In the genomic region with DNA sequence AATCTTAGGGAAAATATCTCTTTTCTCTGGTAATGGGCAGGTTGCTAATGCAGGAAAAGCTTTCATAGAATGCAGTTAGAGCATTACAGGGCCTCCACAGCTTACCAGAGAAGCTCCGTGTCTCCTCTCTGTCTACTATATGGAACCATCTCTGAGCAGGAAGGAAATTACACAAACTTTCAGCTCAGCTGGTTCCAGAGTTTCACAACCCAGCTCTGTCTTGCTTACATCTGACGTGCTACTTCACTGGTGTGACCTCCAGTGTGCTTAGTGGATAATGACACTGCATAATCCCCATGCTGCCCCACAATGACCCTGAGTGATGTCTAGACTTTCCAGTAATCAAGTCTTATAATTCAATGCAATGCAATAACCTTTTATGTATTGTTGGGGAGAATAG, we compare ENCODE assay signal across 10 cellular contexts. TPM values are rescaled to one million over a fixed set of nuclear protein-coding genes. Genes with fewer than 3 reads are reported as not detected.
DNase-seq lines count a peak whose midpoint lies in the region; FAIRE-seq and TF ChIP-seq lines count a peak whose summit lies in the region.
"Had no signal": no experiment of that assay in that cellular context is flagged by ENCODE, and none has a peak within 500 bp of the region (broad histone marks: within the 10 kb centered on the region; RNA-seq: fewer than 3 reads in every experiment).

No MANE protein-coding gene starts in this region.

- H3K4me1 Mint-ChIP-seq in activated CD4-positive, alpha-beta T cell treated with anti-CD3 and anti-CD28 coated beads, Interleukin-2, amount 10 ng/mL, durations not matched to agents 7 days and 5 days = peaks cover 31% of the 10 kb centered on the region

- H3K9me3 ChIP-seq in left ventricle myocardium inferior (replicated peaks) = no peaks in the 10 kb centered on the region
- H3K9me3 ChIP-seq: suprapubic skin had no signal

- no peak overlapping the region for H3K4me3 Mint-ChIP-seq in activated CD4-positive, alpha-beta T cell treated with anti-CD3 and anti-CD28 coated beads, Interleukin-2, amount 10 ng/mL, durations not matched to agents 7 days and 5 days

- no peaks in the 10 kb centered on the region for H3K27me3 Mint-ChIP-seq in activated CD4-positive, alpha-beta T cell treated with anti-CD3 and anti-CD28 coated beads, Interleukin-2, amount 10 ng/mL, durations not matched to agents 7 days and 5 days

- CTCF ChIA-PET in activated CD4-positive, alpha-beta T cell treated with anti-CD3 and anti-CD28 coated beads, Interleukin-2, amount 10 ng/mL, durations not matched to agents 7 days and 5 days (lab: Charles Lee) = interaction anchor here (1.2 to 1.4 kb wide), 2 partner anchors 14 to 31 kb away, joined by 3 to 4 read pairs; no protein-coding TSS in a partner anchor

- no peak for TF ChIP-seq CTCF in left ventricle myocardium inferior (IDR thresholded peaks at IDR 0.05; ENCODE audit: borderline replicate concordance)

- intact Hi-C loops in left ventricle myocardium inferior (cut with micrococcal nuclease) = loop anchor here (10.0 kb wide), 2 partner anchors 412 to 508 kb away; a partner anchor contains a TSS

- no peaks in the 10 kb centered on the region for H3K9me3 Mint-ChIP-seq in activated CD4-positive, alpha-beta T cell treated with anti-CD3 and anti-CD28 coated beads, Interleukin-2, amount 10 ng/mL, durations not matched to agents 7 days and 5 days

- no peaks in the 10 kb centered on the region for H3K36me3 ChIP-seq in left ventricle myocardium inferior
- H3K36me3 ChIP-seq: suprapubic skin had no signal

- no peaks in the 10 kb centered on the region for H3K27me3 ChIP-seq in left ventricle myocardium inferior (ENCODE audit: low read depth)
- H3K27me3 ChIP-seq: suprapubic skin had no signal

- peak overlapping the region; percentile 51 for H3K27ac ChIP-seq in left ventricle myocardium inferior (replicated peaks)
- H3K27ac ChIP-seq: suprapubic skin had no signal

- no peak for DNase-seq in activated CD4-positive, alpha-beta T cell treated with anti-CD3 and anti-CD28 coated beads, Interleukin-2, amount 10 ng/mL, durations not matched to agents 7 days and 5 days
- DNase-seq in activated CD4-positive, alpha-beta T cell treated with anti-CD3 and anti-CD28 coated beads, Interleukin-2, amount 50 U/mL, for 48 hours = no peak
- peak; percentile 95 for DNase-seq in SKM-1 treated with dmso at 0.1 percent for 144 hours (lab: John Stamatoyannopoulos, UW; ENCODE audit: unreplicated experiment)
- DNase-seq in left ventricle myocardium inferior = no peak
- peak; percentile 49 for DNase-seq in superior temporal gyrus (ENCODE audit: extremely low spot score)
- DNase-seq in activated CD4-positive, alpha-beta T cell treated with anti-CD3 and anti-CD28 coated beads for 48 hours = no peak
- DNase-seq in H54 (ENCODE audit: insufficient read length, low spot score) = no peak
- no peak for DNase-seq in NCI-H510A (lab: John Stamatoyannopoulos, UW)
- DNase-seq: activated T-cell treated with anti-CD3 and anti-CD28 coated beads for 4 hours had no signal

- FAIRE-seq in H54 (lab: Jason Lieb, UNC) = no peak

- no peaks in the 10 kb centered on the region for H3K36me3 Mint-ChIP-seq in activated CD4-positive, alpha-beta T cell treated with anti-CD3 and anti-CD28 coated beads, Interleukin-2, amount 10 ng/mL, durations not matched to agents 7 days and 5 days (ENCODE audit: low read depth)

- no peak overlapping the region for H3K4me3 ChIP-seq in left ventricle myocardium inferior
- H3K4me3 ChIP-seq: suprapubic skin had no signal

- peaks cover 41% of the 10 kb centered on the region for H3K4me1 ChIP-seq in left ventricle myocardium inferior

- POLR2A ChIA-PET in activated CD4-positive, alpha-beta T cell treated with anti-CD3 and anti-CD28 coated beads, Interleukin-2, amount 10 ng/mL, durations not matched to agents 7 days and 5 days (lab: Charles Lee) = interaction anchor here (0.7 kb wide), 1 partner anchor 508 kb away, joined by 3 read pairs; a partner anchor contains a TSS

- no peak for TF ChIP-seq POLR2A in H54 (IDR thresholded peaks at IDR 0.05; ENCODE audit: low read depth, low read length)

- H3K27ac Mint-ChIP-seq in activated CD4-positive, alpha-beta T cell treated with anti-CD3 and anti-CD28 coated beads, Interleukin-2, amount 10 ng/mL, durations not matched to agents 7 days and 5 days = peak overlapping the region; percentile 60

RNA-seq across cellular contexts. Expression of a gene that starts 4.3 kb away (rescaled TPM):
- 1 to 10 TPM; 3.3 to 5.5 TPM for total RNA-seq in activated CD4-positive, alpha-beta T cell treated with anti-CD3 and anti-CD28 coated beads, Interleukin-2, amount 10 ng/mL, durations not matched to agents 7 days and 5 days
- total RNA-seq in left ventricle myocardium inferior = 31.2 TPM

Comparison
In these comparisons a context has a peak if more than half of its experiments do, and no peak if none do; other contexts are left out.
1. DNase-seq: peak in SKM-1 treated with dmso at 0.1 percent for 144 hours (single experiment) and superior temporal gyrus (single experiment); none in activated CD4-positive, alpha-beta T cell treated with anti-CD3 and anti-CD28 coated beads, Interleukin-2, amount 10 ng/mL, durations not matched to agents 7 days and 5 days (single experiment), activated CD4-positive, alpha-beta T cell treated with anti-CD3 and anti-CD28 coated beads, Interleukin-2, amount 50 U/mL, for 48 hours (0 of 2), left ventricle myocardium inferior (single experiment), activated CD4-positive, alpha-beta T cell treated with anti-CD3 and anti-CD28 coated beads for 48 hours (single experiment), H54 (single experiment) and NCI-H510A (single experiment).